Comparison of ENCODE assay signal across 1 cellular context in genomic region chr11:10857604-10858504, GRCh38.
A peak's percentile ranks its signal among the peaks of the same experiment; 100 is the strongest.
TF ChIP-seq lines count a peak whose summit lies in the region.

TSS of gene ZBED5 (minus strand) at chr11:10858053. CDS start at chr11:10854945, 3,108 bp downstream.

TF ChIP-seq in HepG2, 621 proteins besides CTCF, POLR2A, EP300 and RAD21 (continued from another document and continues in another):
- TF ChIP-seq TFDP2 (CRISPR knock-in tag; IDR thresholded peaks at IDR 0.05) (peak; percentile 62; the same call in 1 of the 2 replicates), ZNF34 (CRISPR knock-in tag; IDR thresholded peaks at IDR 0.05; ENCODE audit: borderline replicate concordance) (no peak), ZNF432 (CRISPR knock-in tag; IDR thresholded peaks at IDR 0.05; ENCODE audit: borderline replicate concordance) (no peak; the same call in 1 of the 2 replicates), KDM2A (CRISPR knock-in tag; IDR thresholded peaks at IDR 0.05; ENCODE audit: borderline replicate concordance, low read depth) (peak; percentile 69; the same call in 1 of the 2 replicates), ZNF451 (CRISPR knock-in tag; IDR thresholded peaks at IDR 0.05) (no peak; the same call in 1 of the 2 replicates), HNF4A (CRISPR knock-in tag; IDR thresholded peaks at IDR 0.05) (no peak; the same call in 1 of the 2 replicates), PCBP2 (optimal IDR thresholded peaks at IDR 0.05; ENCODE audit: low read depth, low read length, poor library complexity, severe bottlenecking) (no peak), ZSCAN21 (CRISPR knock-in tag; IDR thresholded peaks at IDR 0.05; ENCODE audit: borderline replicate concordance) (no peak), THYN1 (CRISPR knock-in tag; IDR thresholded peaks at IDR 0.05; ENCODE audit: borderline replicate concordance, low read depth) (no peak), ZMYM2 (CRISPR knock-in tag; IDR thresholded peaks at IDR 0.05) (peak; percentile 91), ELF3 (CRISPR knock-in tag; IDR thresholded peaks at IDR 0.05) (no peak), RFX5 (IDR thresholded peaks at IDR 0.05; ENCODE audit: low read depth, low read length) (no peak), TBX2 (CRISPR knock-in tag; IDR thresholded peaks at IDR 0.05; ENCODE audit: borderline replicate concordance) (no peak; the same call in 1 of the 2 replicates), HMG20A (CRISPR knock-in tag; IDR thresholded peaks at IDR 0.05; ENCODE audit: borderline replicate concordance) (no peak), RNF2 (conservative IDR thresholded peaks at IDR 0.05; ENCODE audit: low read depth) (no peak), HNRNPLL (IDR thresholded peaks at IDR 0.05; ENCODE audit: low read depth, low read length, poor library complexity, severe bottlenecking) (peak; percentile 90), ZFP91 (CRISPR knock-in tag; IDR thresholded peaks at IDR 0.05; ENCODE audit: borderline replicate concordance) (peak; percentile 72; the same call in 1 of the 2 replicates), ZNF282 (IDR thresholded peaks at IDR 0.05; ENCODE audit: partially characterized antibody) (no peak), IRF1 (CRISPR knock-in tag; IDR thresholded peaks at IDR 0.05; ENCODE audit: low read depth) (no peak), PITX1 (CRISPR knock-in tag; IDR thresholded peaks at IDR 0.05) (peak; percentile 62; the same call in 1 of the 2 replicates), ZNF598 (CRISPR knock-in tag; IDR thresholded peaks at IDR 0.05; ENCODE audit: borderline replicate concordance) (peak; percentile 58; the same call in 1 of the 2 replicates), MBNL3 (CRISPR knock-in tag; conservative IDR thresholded peaks at IDR 0.05) (no peak), ZNF740 (CRISPR knock-in tag; IDR thresholded peaks at IDR 0.05) (no peak), ZNF646 (CRISPR knock-in tag; IDR thresholded peaks at IDR 0.05) (no peak), ZBTB1 (CRISPR knock-in tag; IDR thresholded peaks at IDR 0.05; ENCODE audit: borderline replicate concordance) (no peak), ARHGAP35 (CRISPR knock-in tag; IDR thresholded peaks at IDR 0.05; ENCODE audit: borderline replicate concordance) (no peak), ZNF816 (CRISPR knock-in tag; IDR thresholded peaks at IDR 0.05; ENCODE audit: borderline replicate concordance) (0 out of 2 replicates have a peak, but pooled peaks have one; percentile 48), ZNF256 (CRISPR knock-in tag; conservative IDR thresholded peaks at IDR 0.05) (no peak), RARG (CRISPR knock-in tag; IDR thresholded peaks at IDR 0.05; ENCODE audit: low read depth) (no peak), TRIM24 (CRISPR knock-in tag; IDR thresholded peaks at IDR 0.05) (no peak), ZNF609 (CRISPR knock-in tag; IDR thresholded peaks at IDR 0.05; ENCODE audit: borderline replicate concordance) (no peak), ZNF44 (CRISPR knock-in tag; IDR thresholded peaks at IDR 0.05) (no peak; the same call in 1 of the 2 replicates), ZNF234 (CRISPR knock-in tag; conservative IDR thresholded peaks at IDR 0.05) (no peak), ZSCAN9 (CRISPR knock-in tag; IDR thresholded peaks at IDR 0.05; ENCODE audit: borderline replicate concordance) (peak; percentile 69), ZBTB34 (CRISPR knock-in tag; IDR thresholded peaks at IDR 0.05) (no peak), PHB2 (IDR thresholded peaks at IDR 0.05; ENCODE audit: partially characterized antibody) (no peak), IRX3 (CRISPR knock-in tag; IDR thresholded peaks at IDR 0.05; ENCODE audit: borderline replicate concordance, low read depth) (no peak), FOXP4 (CRISPR knock-in tag; IDR thresholded peaks at IDR 0.05) (0 out of 2 replicates have a peak, but pooled peaks have one; percentile 38), MTA1 (CRISPR knock-in tag; IDR thresholded peaks at IDR 0.05; ENCODE audit: borderline replicate concordance) (no peak), ZNF772 (CRISPR knock-in tag; IDR thresholded peaks at IDR 0.05) (no peak), NFYC (CRISPR knock-in tag; IDR thresholded peaks at IDR 0.05) (peak; percentile 94), ZNF263 (CRISPR knock-in tag; IDR thresholded peaks at IDR 0.05) (no peak), SP5 (CRISPR knock-in tag; IDR thresholded peaks at IDR 0.05; ENCODE audit: borderline replicate concordance, low read depth) (0 out of 2 replicates have a peak, but pooled peaks have one; percentile 8), ATF5 (CRISPR knock-in tag; IDR thresholded peaks at IDR 0.05; ENCODE audit: low read depth) (no peak)
